Comparison of ENCODE assay signal across 12 cellular contexts in the genomic region with DNA sequence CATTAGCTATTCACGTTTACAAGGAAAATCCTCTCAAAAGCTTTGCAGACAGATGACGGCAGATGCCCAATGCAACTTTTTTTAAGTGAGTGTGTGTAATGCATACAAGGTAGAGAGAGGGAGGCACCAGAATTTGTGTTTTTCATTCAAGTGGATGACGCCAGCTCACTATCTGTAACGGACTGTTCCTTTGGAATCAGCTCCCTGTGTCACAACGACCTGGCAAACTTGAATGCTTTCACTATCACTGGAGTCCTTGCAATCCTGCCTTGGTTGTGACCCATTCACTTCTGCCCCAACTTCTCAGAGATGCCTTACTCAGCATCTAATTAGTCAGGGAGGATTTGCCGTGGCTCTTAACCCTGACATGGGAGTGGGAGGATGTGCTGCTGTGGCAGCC.
A peak's percentile ranks its signal among the peaks of the same experiment; 100 is the strongest.
DNase-seq lines count a peak whose midpoint lies in the region; ATAC-seq and TF ChIP-seq lines count a peak whose summit lies in the region.
"Had no signal": no experiment of that assay in that cellular context is flagged by ENCODE, and none has a peak within 500 bp of the region (broad histone marks: within the 10 kb centered on the region; RNA-seq: fewer than 3 reads in every experiment).

No MANE protein-coding gene starts in this region.

- H3K27ac ChIP-seq in prostate gland = no peak overlapping the region
- H3K27ac ChIP-seq: BLaER1, VCaP had no signal

- TF ChIP-seq POLR2A in prostate gland (IDR thresholded peaks at IDR 0.05) = no peak

- 60% methylated on average over 6 of the region's 6 CpGs for WGBS in prostate gland

- H3K27me3 ChIP-seq in prostate gland (replicated peaks; ENCODE audit: insufficient read depth) = no peaks in the 10 kb centered on the region

- CTCF ChIA-PET in activated CD8-positive, alpha-beta memory T cell treated with anti-CD3 and anti-CD28 coated beads, Interleukin-2, amount 10 ng/mL, durations not matched to agents 7 days and 5 days (lab: Charles Lee) = no interaction called here

- no peak overlapping the region for H3K4me3 Mint-ChIP-seq in activated CD8-positive, alpha-beta memory T cell treated with anti-CD3 and anti-CD28 coated beads, Interleukin-2, amount 10 ng/mL, durations not matched to agents 7 days and 5 days
- H3K4me3 Mint-ChIP-seq: activated T-cell treated with anti-CD3 and anti-CD28 coated beads, Interleukin-2, amount 50 U/mL, for 72 hours had no signal

- no peak overlapping the region for H3K27ac Mint-ChIP-seq in activated CD8-positive, alpha-beta memory T cell treated with anti-CD3 and anti-CD28 coated beads, Interleukin-2, amount 10 ng/mL, durations not matched to agents 7 days and 5 days
- H3K27ac Mint-ChIP-seq: activated T-cell treated with anti-CD3 and anti-CD28 coated beads, Interleukin-2, amount 50 U/mL, for 72 hours had no signal

- ATAC-seq in activated CD8-positive, alpha-beta memory T cell treated with anti-CD3 and anti-CD28 coated beads, Interleukin-2, amount 10 ng/mL, durations not matched to agents 7 days and 5 days = no peak
- ATAC-seq: activated T-cell treated with anti-CD3 and anti-CD28 coated beads, Interleukin-2, amount 50 U/mL, for 72 hours had no signal

- no peaks in the 10 kb centered on the region for H3K36me3 Mint-ChIP-seq in activated CD8-positive, alpha-beta memory T cell treated with anti-CD3 and anti-CD28 coated beads, Interleukin-2, amount 10 ng/mL, durations not matched to agents 7 days and 5 days

- TF ChIP-seq CTCF in prostate gland (IDR thresholded peaks at IDR 0.05) = no peak

- H3K9me3 Mint-ChIP-seq in activated CD8-positive, alpha-beta memory T cell treated with anti-CD3 and anti-CD28 coated beads, Interleukin-2, amount 10 ng/mL, durations not matched to agents 7 days and 5 days (ENCODE audit: low read depth) = no peaks in the 10 kb centered on the region
- H3K9me3 Mint-ChIP-seq: activated T-cell treated with anti-CD3 and anti-CD28 coated beads, Interleukin-2, amount 50 U/mL, for 72 hours had no signal

- no peaks in the 10 kb centered on the region for H3K4me1 ChIP-seq in prostate gland (replicated peaks)

- H3K9me3 ChIP-seq in prostate gland = no peaks in the 10 kb centered on the region
- H3K9me3 ChIP-seq: BLaER1 had no signal

- no peaks in the 10 kb centered on the region for H3K36me3 ChIP-seq in prostate gland
- H3K36me3 ChIP-seq: BLaER1 had no signal

- no peak overlapping the region for H3K4me3 ChIP-seq in prostate gland
- H3K4me3 ChIP-seq: BLaER1 had no signal

- DNase-seq in DMS 273 (lab: John Stamatoyannopoulos, UW; ENCODE audit: unreplicated experiment) (peak; percentile 78), RPMI7951 (ENCODE audit: low read depth) (peak; percentile 76), glomerular visceral epithelial cell (ENCODE audit: extremely low spot score) (peak; percentile 59), prostate gland (ENCODE audit: low spot score) (peak; percentile 14), DMS153 treated with DMSO at 0.1 percent for 48 hours (lab: John Stamatoyannopoulos, UW; ENCODE audit: unreplicated experiment) (no peak), medulla oblongata (ENCODE audit: extremely low spot score) (no peak)
- no peak for DNase-seq in stimulated activated CD4-positive, alpha-beta T cell treated with anti-CD3 and anti-CD28 coated beads, Interleukin-15, amount 100 ng/mL, for 24 hours
- DNase-seq in activated CD8-positive, alpha-beta memory T cell treated with anti-CD3 and anti-CD28 coated beads, Interleukin-2, amount 10 ng/mL, durations not matched to agents 7 days and 5 days = no peak
- DNase-seq: activated T-cell treated with anti-CD3 and anti-CD28 coated beads, Interleukin-2, amount 50 U/mL, for 72 hours; NCI-H1417 treated with DMSO at 0.1 percent for 48 hours had no signal

- intact Hi-C loops in prostate gland (cut with DNase I) = loop anchor here (10.0 kb wide), 1 partner anchor 207 kb away; no protein-coding TSS in a partner anchor

- peaks cover 10% of the 10 kb centered on the region for H3K27me3 Mint-ChIP-seq in activated CD8-positive, alpha-beta memory T cell treated with anti-CD3 and anti-CD28 coated beads, Interleukin-2, amount 10 ng/mL, durations not matched to agents 7 days and 5 days

- no peaks in the 10 kb centered on the region for H3K4me1 Mint-ChIP-seq in activated CD8-positive, alpha-beta memory T cell treated with anti-CD3 and anti-CD28 coated beads, Interleukin-2, amount 10 ng/mL, durations not matched to agents 7 days and 5 days

Comparison
In these comparisons a context has a peak if more than half of its experiments do, and no peak if none do; other contexts are left out.
1. DNase-seq: peak in DMS 273 (single experiment), RPMI7951 (single experiment), glomerular visceral epithelial cell (single experiment) and prostate gland (single experiment); none in stimulated activated CD4-positive, alpha-beta T cell treated with anti-CD3 and anti-CD28 coated beads, Interleukin-15, amount 100 ng/mL, for 24 hours (single experiment), DMS153 treated with DMSO at 0.1 percent for 48 hours (single experiment), activated CD8-positive, alpha-beta memory T cell treated with anti-CD3 and anti-CD28 coated beads, Interleukin-2, amount 10 ng/mL, durations not matched to agents 7 days and 5 days (single experiment) and medulla oblongata (single experiment).